Comparison of ENCODE assay signal across 23 cellular contexts in genomic region chr13:109665211-109665610, GRCh38.
"Had no signal": no experiment of that assay in that cellular context is flagged by ENCODE, and none has a peak within 500 bp of the region (broad histone marks: within the 10 kb centered on the region; RNA-seq: fewer than 3 reads in every experiment).

No MANE protein-coding gene starts in this region.

- H3K27ac ChIP-seq: adrenal gland, breast epithelium, Peyer's patch, WERI-Rb-1 had no signal

- H3K27me3 Mint-ChIP-seq: activated CD4-positive, alpha-beta T cell treated with anti-CD3 and anti-CD28 coated beads for 36 hours had no signal

- H3K4me3 ChIP-seq: adrenal gland, breast epithelium, Peyer's patch had no signal

- H3K36me3 ChIP-seq: adrenal gland, breast epithelium, Peyer's patch, WERI-Rb-1 had no signal

- H3K4me1 Mint-ChIP-seq: activated CD4-positive, alpha-beta T cell treated with anti-CD3 and anti-CD28 coated beads for 36 hours; activated naive CD8-positive, alpha-beta T cell treated with anti-CD3 and anti-CD28 coated beads, Interleukin-2, amount 10 ng/mL, durations not matched to agents 7 days and 5 days had no signal

- H3K4me3 Mint-ChIP-seq: activated CD4-positive, alpha-beta T cell treated with anti-CD3 and anti-CD28 coated beads for 36 hours; activated CD8-positive, alpha-beta T cell treated with anti-CD3 and anti-CD28 coated beads, Interleukin-2, amount 10 ng/mL, durations not matched to agents 7 days and 5 days; activated naive CD8-positive, alpha-beta T cell treated with anti-CD3 and anti-CD28 coated beads, Interleukin-2, amount 10 ng/mL, durations not matched to agents 7 days and 5 days had no signal

- H3K9me3 Mint-ChIP-seq: activated naive CD8-positive, alpha-beta T cell treated with anti-CD3 and anti-CD28 coated beads, Interleukin-2, amount 10 ng/mL, durations not matched to agents 7 days and 5 days had no signal

- DNase-seq: activated CD4-positive, alpha-beta T cell treated with anti-CD3 and anti-CD28 coated beads for 36 hours; activated CD8-positive, alpha-beta memory T cell treated with anti-CD3 and anti-CD28 coated beads, Interleukin-2, amount 50 U/mL, for 48 hours; activated CD8-positive, alpha-beta T cell treated with anti-CD3 and anti-CD28 coated beads, Interleukin-2, amount 10 ng/mL, durations not matched to agents 7 days and 5 days; activated naive CD4-positive, alpha-beta T cell treated with anti-CD3 and anti-CD28 coated beads, Interleukin-2, amount 50 U/mL, for 16 hours; activated naive CD8-positive, alpha-beta T cell treated with anti-CD3 and anti-CD28 coated beads, Interleukin-2, amount 10 ng/mL, durations not matched to agents 7 days and 5 days; activated T-cell treated with anti-CD3 and anti-CD28 coated beads, Interleukin-2, amount 50 U/mL, for 1 hour; adrenal gland; anterior cingulate cortex; caudate nucleus; Kasumi-1; KBM-7; NCI-H1048; NCI-H1694 treated with DMSO at 0.1 percent for 48 hours; NCI-H2029 treated with DMSO at 0.1 percent for 48 hours; NCI-H345; NCI-H510A; NCI-H526 treated with DMSO at 0.1 percent for 48 hours; NCI-H82; Peyer's patch; SHP77 treated with DMSO at 0.1 percent for 48 hours; T-helper 1 cell; WERI-Rb-1 had no signal

- ATAC-seq: activated CD4-positive, alpha-beta T cell treated with anti-CD3 and anti-CD28 coated beads for 36 hours; activated CD8-positive, alpha-beta T cell treated with anti-CD3 and anti-CD28 coated beads, Interleukin-2, amount 10 ng/mL, durations not matched to agents 7 days and 5 days had no signal

- H3K27me3 ChIP-seq: adrenal gland, breast epithelium, Peyer's patch had no signal

- H3K4me1 ChIP-seq: adrenal gland, Peyer's patch had no signal

- H3K36me3 Mint-ChIP-seq: activated naive CD8-positive, alpha-beta T cell treated with anti-CD3 and anti-CD28 coated beads, Interleukin-2, amount 10 ng/mL, durations not matched to agents 7 days and 5 days had no signal

- H3K27ac Mint-ChIP-seq: activated CD4-positive, alpha-beta T cell treated with anti-CD3 and anti-CD28 coated beads for 36 hours; activated CD8-positive, alpha-beta T cell treated with anti-CD3 and anti-CD28 coated beads, Interleukin-2, amount 10 ng/mL, durations not matched to agents 7 days and 5 days; activated naive CD8-positive, alpha-beta T cell treated with anti-CD3 and anti-CD28 coated beads, Interleukin-2, amount 10 ng/mL, durations not matched to agents 7 days and 5 days had no signal

- H3K9me3 ChIP-seq: adrenal gland, breast epithelium, Peyer's patch had no signal
